Comparison of ENCODE assay signal across 12 cellular contexts in genomic region chr5:79712741-79713140, GRCh38. TPM values are rescaled to one million over a fixed set of nuclear protein-coding genes. Genes with fewer than 3 reads are reported as not detected.
"Had no signal": no experiment of that assay in that cellular context is flagged by ENCODE, and none has a peak within 500 bp of the region (broad histone marks: within the 10 kb centered on the region; RNA-seq: fewer than 3 reads in every experiment).

No MANE protein-coding gene starts in this region.

- H3K27ac Mint-ChIP-seq: immature natural killer cell; naive thymus-derived CD8-positive, alpha-beta T cell; type B pancreatic cell had no signal

- H3K4me1 Mint-ChIP-seq: immature natural killer cell; naive thymus-derived CD8-positive, alpha-beta T cell; neural crest cell had no signal

- H3K9me3 ChIP-seq: right lobe of liver, suprapubic skin, thyroid gland had no signal

- H3K4me3 Mint-ChIP-seq: immature natural killer cell; naive thymus-derived CD8-positive, alpha-beta T cell; neural crest cell; type B pancreatic cell had no signal

- ATAC-seq: esophagus mucosa; naive thymus-derived CD8-positive, alpha-beta T cell; right lobe of liver; stimulated activated naive CD8-positive, alpha-beta T cell treated with anti-CD3 and anti-CD28 coated beads, Interleukin-15, Interleukin-2, amounts not matched to agents 100 U/mL and 50 U/mL, for 24 hours had no signal

- H3K4me1 ChIP-seq: right lobe of liver, suprapubic skin had no signal

- H3K27me3 Mint-ChIP-seq: naive thymus-derived CD8-positive, alpha-beta T cell; type B pancreatic cell had no signal

- H3K9me3 Mint-ChIP-seq: immature natural killer cell had no signal

- H3K36me3 ChIP-seq: right lobe of liver, suprapubic skin, thyroid gland had no signal

- H3K27me3 ChIP-seq: right lobe of liver, suprapubic skin, thyroid gland had no signal

- H3K36me3 Mint-ChIP-seq: immature natural killer cell; naive thymus-derived CD8-positive, alpha-beta T cell; type B pancreatic cell had no signal

- DNase-seq: effector memory CD4-positive, alpha-beta T cell; immature natural killer cell; naive thymus-derived CD8-positive, alpha-beta T cell; posterior cingulate gyrus; right lobe of liver; stimulated activated naive CD8-positive, alpha-beta T cell treated with anti-CD3 and anti-CD28 coated beads, Interleukin-15, Interleukin-2, amounts not matched to agents 100 U/mL and 50 U/mL, for 24 hours; thyroid gland had no signal

- H3K4me3 ChIP-seq: right lobe of liver, skin epidermis, suprapubic skin, thyroid gland had no signal

- H3K27ac ChIP-seq: right lobe of liver, skin epidermis, suprapubic skin, thyroid gland had no signal

RNA-seq across cellular contexts. Expression of gene CMYA5, which starts 23.1 kb away (rescaled TPM):
- polyA plus RNA-seq: immature natural killer cell had no signal
